In genomic region chr1:24364975-24365678, GRCh38 we compare ENCODE assay signal across 10 cellular contexts. TPM values are rescaled to one million over a fixed set of nuclear protein-coding genes. Genes with fewer than 3 reads are reported as not detected.
A peak's percentile ranks its signal among the peaks of the same experiment; 100 is the strongest.
DNase-seq lines count a peak whose midpoint lies in the region; ATAC-seq and TF ChIP-seq lines count a peak whose summit lies in the region.
"Had no signal": no experiment of that assay in that cellular context is flagged by ENCODE, and none has a peak within 500 bp of the region (broad histone marks: within the 10 kb centered on the region; RNA-seq: fewer than 3 reads in every experiment).

No MANE protein-coding gene starts in this region.

- H3K36me3 ChIP-seq in H7 (replicated peaks; ENCODE audit: control insufficient read depth, insufficient read depth, low read length) (no peaks in the 10 kb centered on the region), RWPE2 (ENCODE audit: low read depth) (peaks cover 17% of the 10 kb centered on the region; the same call in 1 of the 2 replicates)

- peak overlapping the region; percentile 84 for H3K27ac ChIP-seq in RWPE2 (ENCODE audit: poor library complexity, severe bottlenecking)
- peak overlapping the region; percentile 94 for H3K27ac ChIP-seq in epithelial cell of prostate
- H3K27ac ChIP-seq: heart right ventricle had no signal

- no peak overlapping the region for H3K4me3 Mint-ChIP-seq in stimulated activated effector memory CD8-positive, alpha-beta T cell treated with anti-CD3 and anti-CD28 coated beads, Interleukin-12 subunit alpha, Interleukin-12 subunit beta, amount 100 ng/mL, for 72 hours
- H3K4me3 Mint-ChIP-seq: IgD-negative memory B cell had no signal

- H3K9me3 ChIP-seq in RWPE2 (ENCODE audit: severe bottlenecking) = no peaks in the 10 kb centered on the region
- H3K9me3 ChIP-seq: heart right ventricle had no signal

- no peak for TF ChIP-seq CTCF in RWPE2 (IDR thresholded peaks at IDR 0.05; ENCODE audit: poor library complexity, severe bottlenecking)

- peak overlapping the region; percentile 37 for H3K27ac Mint-ChIP-seq in stimulated activated effector memory CD8-positive, alpha-beta T cell treated with anti-CD3 and anti-CD28 coated beads, Interleukin-12 subunit alpha, Interleukin-12 subunit beta, amount 100 ng/mL, for 72 hours

- ATAC-seq in RWPE2 (ENCODE audit: low read depth) (peak; percentile 89), HG03571 (IDR thresholded peaks at IDR 0.05; ENCODE audit: unreplicated experiment) (no peak)
- peak; percentile 98 for ATAC-seq in stimulated activated effector memory CD8-positive, alpha-beta T cell treated with anti-CD3 and anti-CD28 coated beads, Interleukin-12 subunit alpha, Interleukin-12 subunit beta, amount 100 ng/mL, for 72 hours

- no peaks in the 10 kb centered on the region for H3K9me3 Mint-ChIP-seq in stimulated activated effector memory CD8-positive, alpha-beta T cell treated with anti-CD3 and anti-CD28 coated beads, Interleukin-12 subunit alpha, Interleukin-12 subunit beta, amount 100 ng/mL, for 72 hours
- H3K9me3 Mint-ChIP-seq: IgD-negative memory B cell had no signal

- H3K36me3 Mint-ChIP-seq in stimulated activated effector memory CD8-positive, alpha-beta T cell treated with anti-CD3 and anti-CD28 coated beads, Interleukin-12 subunit alpha, Interleukin-12 subunit beta, amount 100 ng/mL, for 72 hours = no peaks in the 10 kb centered on the region

- H3K27me3 ChIP-seq in H7 (ENCODE audit: control insufficient read depth, insufficient read depth, low read length) (no peaks in the 10 kb centered on the region), RWPE2 (ENCODE audit: insufficient read depth, poor library complexity, severe bottlenecking) (no peaks in the 10 kb centered on the region)
- H3K27me3 ChIP-seq: heart right ventricle had no signal

- H3K4me1 ChIP-seq in RWPE2 (ENCODE audit: insufficient read depth, poor library complexity, severe bottlenecking) = peaks cover 34% of the 10 kb centered on the region

- DNase-seq in EH (ENCODE audit: low read depth) = peak; percentile 93
- peak; percentile 32 for DNase-seq in H7
- DNase-seq in RWPE2 (ENCODE audit: low spot score) = no peak
- DNase-seq in epithelial cell of prostate (ENCODE audit: low read depth, low spot score) = peak; percentile 99
- DNase-seq in stimulated activated effector memory CD8-positive, alpha-beta T cell treated with anti-CD3 and anti-CD28 coated beads, Interleukin-12 subunit alpha, Interleukin-12 subunit beta, amount 100 ng/mL, for 72 hours (ENCODE audit: low spot score in 2 of 2) = peak in 1 of 2 donors; percentile 64
- no peak for DNase-seq in NCI-H446 (lab: John Stamatoyannopoulos, UW)
- DNase-seq in NCI-H1048 (lab: John Stamatoyannopoulos, UW) = no peak
- DNase-seq: heart right ventricle had no signal

- peaks cover 14% of the 10 kb centered on the region for H3K4me1 Mint-ChIP-seq in stimulated activated effector memory CD8-positive, alpha-beta T cell treated with anti-CD3 and anti-CD28 coated beads, Interleukin-12 subunit alpha, Interleukin-12 subunit beta, amount 100 ng/mL, for 72 hours
- H3K4me1 Mint-ChIP-seq: IgD-negative memory B cell had no signal

- H3K4me3 ChIP-seq in H7 (ENCODE audit: insufficient read depth, low read depth, low read length) (no peak overlapping the region), RWPE2 (ENCODE audit: severe bottlenecking) (no peak overlapping the region)
- H3K4me3 ChIP-seq: heart right ventricle had no signal

RNA-seq across cellular contexts. Expression of gene GRHL3, which starts 46.0 kb away (rescaled TPM):
- 0.21 and 0.33 TPM in 2 replicates for total RNA-seq in H7 (2014; rRNA removed; shearing (Covaris generic))
- total RNA-seq: heart right ventricle had no signal

RNA-seq across cellular contexts. Expression of gene STPG1, which starts 48.5 kb away (rescaled TPM):
- total RNA-seq in H7 (2014; rRNA removed; shearing (Covaris generic)) = 13.8 and 18.7 TPM in 2 replicates

RNA-seq across cellular contexts. Expression of gene NIPAL3, which starts 50.5 kb away (rescaled TPM):
- 8.9 and 21.9 TPM in 2 replicates for total RNA-seq in H7 (2014; rRNA removed; shearing (Covaris generic))

Comparison
In these comparisons a context has a peak if more than half of its experiments do, and no peak if none do; other contexts are left out.
1. DNase-seq: peak in EH (single experiment), H7 (single experiment) and epithelial cell of prostate (single experiment); none in RWPE2 (single experiment), NCI-H446 (0 of 2) and NCI-H1048 (single experiment).